In the genomic region with DNA sequence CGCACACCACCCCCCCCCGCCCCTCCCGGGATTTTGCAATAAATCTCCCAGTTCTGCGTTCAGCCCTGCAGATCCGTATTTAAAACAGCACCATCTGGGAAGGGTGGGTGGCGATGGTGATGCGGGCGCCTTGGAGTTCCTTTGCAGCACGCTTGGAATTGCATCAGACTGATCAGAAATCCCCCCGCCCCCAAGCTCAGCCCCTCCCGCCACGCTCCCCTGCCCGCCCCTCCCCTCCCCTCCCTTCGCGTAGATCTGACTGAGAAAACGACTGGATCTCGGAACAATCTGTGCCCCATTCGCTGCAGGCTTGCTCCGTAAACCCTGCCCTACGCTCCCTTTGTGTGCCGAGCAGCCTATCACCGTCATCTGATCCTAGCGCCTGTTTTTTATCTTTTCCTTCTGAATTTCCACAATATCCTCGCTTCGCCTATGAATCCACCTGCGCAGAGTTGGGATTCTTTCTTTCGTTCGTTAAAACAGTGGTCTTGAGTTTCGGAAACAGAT, we compare ENCODE assay signal across 9 cellular contexts. TPM values are rescaled to one million over a fixed set of nuclear protein-coding genes. Genes with fewer than 3 reads are reported as not detected.
DNase-seq lines count a peak whose midpoint lies in the region; ATAC-seq and TF ChIP-seq lines count a peak whose summit lies in the region.
"Had no signal": no experiment of that assay in that cellular context is flagged by ENCODE, and none has a peak within 500 bp of the region (broad histone marks: within the 10 kb centered on the region; RNA-seq: fewer than 3 reads in every experiment).

No MANE protein-coding gene starts in this region.

- 1% methylated on average over 28 to 29 of the region's 29 CpGs for WGBS in ovary, 3 donors

- DNase-seq in Right ventricle myocardium inferior (ENCODE audit: missing footprints) = no peak
- no peak for DNase-seq in cardiac septum (ENCODE audit: low spot score)
- DNase-seq in SJCRH30 = peak; percentile 10 to 18
- peak; percentile 97 for DNase-seq in fibroblast of villous mesenchyme (ENCODE audit: low read depth)
- peak; percentile 15 for DNase-seq in progenitor cell of endocrine pancreas (ENCODE audit: low spot score, unreplicated experiment)
- no peak for DNase-seq in ovary
- DNase-seq: DND-41 had no signal

- no peak overlapping the region for H3K27ac ChIP-seq in SJCRH30
- H3K27ac ChIP-seq in ovary = no peak overlapping the region

- peak overlapping the region; percentile 55 for H3K4me3 ChIP-seq in SJCRH30
- peak overlapping the region; percentile 70 for H3K4me3 ChIP-seq in fibroblast of villous mesenchyme (ENCODE audit: low read depth, low read length)
- H3K4me3 ChIP-seq in ovary = no peak overlapping the region

- H3K4me1 Mint-ChIP-seq in progenitor cell of endocrine pancreas (ENCODE audit: low read depth) = peaks cover 21% of the 10 kb centered on the region

- H3K36me3 ChIP-seq in SJCRH30 = no peaks in the 10 kb centered on the region
- no peaks in the 10 kb centered on the region for H3K36me3 ChIP-seq in ovary

- ATAC-seq in Right ventricle myocardium inferior (peak; percentile 44), HG02852 (IDR thresholded peaks at IDR 0.05; ENCODE audit: unreplicated experiment) (no peak), GM21737 (IDR thresholded peaks at IDR 0.05; ENCODE audit: unreplicated experiment) (no peak)

- H3K9me3 ChIP-seq in SJCRH30 (replicated peaks) = no peaks in the 10 kb centered on the region
- no peaks in the 10 kb centered on the region for H3K9me3 ChIP-seq in ovary

- no peak for TF ChIP-seq POLR2A in ovary (IDR thresholded peaks at IDR 0.05)

- peak overlapping the region; percentile 84 for H3K4me3 Mint-ChIP-seq in progenitor cell of endocrine pancreas (ENCODE audit: low read depth)

- TF ChIP-seq CTCF in fibroblast of villous mesenchyme (IDR thresholded peaks at IDR 0.05; ENCODE audit: insufficient read depth, low read depth, low read length) (no peak), progenitor cell of endocrine pancreas (IDR thresholded peaks at IDR 0.05; ENCODE audit: unreplicated experiment) (no peak), ovary (IDR thresholded peaks at IDR 0.05) (no peak)

- peak overlapping the region; percentile 94 for H3K27ac Mint-ChIP-seq in progenitor cell of endocrine pancreas

- TF ChIP-seq EP300 in ovary (IDR thresholded peaks at IDR 0.05) = no peak

- H3K27me3 Mint-ChIP-seq in progenitor cell of endocrine pancreas = peaks cover 67% of the 10 kb centered on the region

- H3K9me3 Mint-ChIP-seq in progenitor cell of endocrine pancreas (ENCODE audit: low read depth) = no peaks in the 10 kb centered on the region

- no peaks in the 10 kb centered on the region for H3K36me3 Mint-ChIP-seq in progenitor cell of endocrine pancreas (ENCODE audit: insufficient read depth)

- H3K4me1 ChIP-seq in SJCRH30 = 0 out of 2 replicates have a peak, but pooled peaks cover 4% of the 10 kb centered on the region
- peaks cover 14% of the 10 kb centered on the region for H3K4me1 ChIP-seq in ovary (ENCODE audit: insufficient read depth)

- intact Hi-C loops in Right ventricle myocardium inferior (cut with DNase I) = no loop called here
- intact Hi-C loops in cardiac septum (cut with DNase I) = no loop called here
- intact Hi-C loops in ovary (cut with DNase I) = no loop called here

- H3K27me3 ChIP-seq in SJCRH30 = 0 out of 2 replicates have a peak, but pooled peaks cover 2% of the 10 kb centered on the region
- H3K27me3 ChIP-seq in ovary = no peaks in the 10 kb centered on the region

RNA-seq across cellular contexts. Expression of a gene that starts 18.1 kb away (rescaled TPM):
- total RNA-seq in Right ventricle myocardium inferior (2.9 TPM), cardiac septum (8.4 TPM), fibroblast of villous mesenchyme (20.6 and 25.5 TPM in 2 replicates), progenitor cell of endocrine pancreas (2.7 and 3.5 TPM in 2 replicates), ovary (1 to 10 TPM in 2 of 7 donors, under 1 TPM in 4, not detected in 1; 0.10 to 2.6 (median 0.50) TPM)
- total RNA-seq in SJCRH30 (2014; rRNA removed; shearing (Covaris generic)) = 0.20 and 0.42 TPM in 2 replicates
- polyA plus RNA-seq in ovary = under 1 TPM; 0.77 to 1.00 TPM

Comparison
In these comparisons a context has a peak if more than half of its experiments do, and no peak if none do; other contexts are left out.
1. DNase-seq: peak in SJCRH30 (2 of 2), fibroblast of villous mesenchyme (single experiment) and progenitor cell of endocrine pancreas (single experiment); none in Right ventricle myocardium inferior (single experiment), cardiac septum (single experiment) and ovary (0 of 5).